In genomic region chr16:65731840-65732239, GRCh38 we compare ENCODE assay signal across 20 cellular contexts.
"Had no signal": no experiment of that assay in that cellular context is flagged by ENCODE, and none has a peak within 500 bp of the region (broad histone marks: within the 10 kb centered on the region; RNA-seq: fewer than 3 reads in every experiment).

No MANE protein-coding gene starts in this region.

- H3K4me1 ChIP-seq: body of pancreas, gastrocnemius medialis, tibial artery, vagina had no signal

- ATAC-seq: activated CD4-positive, alpha-beta T cell treated with anti-CD3 and anti-CD28 coated beads for 36 hours; body of pancreas; gastrocnemius medialis; heart left ventricle; left colon had no signal

- H3K27me3 ChIP-seq: adrenal gland, body of pancreas, gastrocnemius medialis, heart left ventricle, neutrophil, tibial artery, vagina had no signal

- H3K9me3 ChIP-seq: adrenal gland, body of pancreas, gastrocnemius medialis, neutrophil, tibial artery, vagina had no signal

- H3K27ac ChIP-seq: adrenal gland, body of pancreas, gastrocnemius medialis, heart left ventricle, neutrophil, tibial artery, vagina had no signal

- H3K4me3 ChIP-seq: adrenal gland, body of pancreas, gastrocnemius medialis, heart left ventricle, lung, tibial artery, vagina had no signal

- H3K36me3 ChIP-seq: adrenal gland, gastrocnemius medialis, heart left ventricle, neutrophil, tibial artery, vagina had no signal

- DNase-seq: activated CD4-positive, alpha-beta memory T cell treated with anti-CD3 and anti-CD28 coated beads for 36 hours; activated CD4-positive, alpha-beta T cell treated with anti-CD3 and anti-CD28 coated beads for 36 hours; activated effector memory CD4-positive, alpha-beta T cell treated with anti-CD3 and anti-CD28 coated beads, Interleukin-2, amount 50 U/mL, for 16 hours; activated T-cell treated with anti-CD3 and anti-CD28 coated beads, Interleukin-2, amount 50 U/mL, for 48 hours; adrenal gland; body of pancreas; cortex of kidney; effector CD4-positive, alpha-beta T cell; gastrocnemius medialis; heart left ventricle; left colon; naive B cell; retina; stimulated activated CD4-positive, alpha-beta T cell treated with anti-CD3 and anti-CD28 coated beads, Interleukin-2, amount 100 ng/mL, for 48 hours; stimulated activated naive CD4-positive, alpha-beta T cell; T-helper 2 cell; tibial artery had no signal
